Comparison of ENCODE assay signal across 1 cellular context in the genomic region with DNA sequence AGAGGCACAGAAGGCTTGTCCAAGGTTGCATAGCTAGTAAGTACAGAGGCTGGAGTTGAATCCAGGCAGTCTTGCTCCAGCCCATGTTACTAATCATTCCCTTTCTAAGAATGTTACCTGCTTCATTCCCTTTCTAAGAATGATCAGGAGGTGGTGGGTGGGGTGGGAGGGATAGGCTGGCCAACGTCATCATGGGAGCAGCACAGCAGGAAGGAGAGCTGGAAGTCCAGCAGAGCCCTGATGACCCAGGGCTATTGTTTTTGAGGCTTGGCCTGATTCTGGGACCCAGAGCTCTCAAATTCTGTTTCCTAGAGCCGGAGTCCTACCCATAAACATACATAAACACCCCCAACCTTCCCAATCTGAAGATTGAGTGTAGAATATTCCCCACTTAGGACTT.
A peak's percentile ranks its signal among the peaks of the same experiment; 100 is the strongest.
TF ChIP-seq lines count a peak whose summit lies in the region.

No MANE protein-coding gene starts in this region.

TF ChIP-seq in K562, 482 proteins besides CTCF, POLR2A, EP300 and RAD21 (continued from another document):
- TF ChIP-seq, protein P1, sequence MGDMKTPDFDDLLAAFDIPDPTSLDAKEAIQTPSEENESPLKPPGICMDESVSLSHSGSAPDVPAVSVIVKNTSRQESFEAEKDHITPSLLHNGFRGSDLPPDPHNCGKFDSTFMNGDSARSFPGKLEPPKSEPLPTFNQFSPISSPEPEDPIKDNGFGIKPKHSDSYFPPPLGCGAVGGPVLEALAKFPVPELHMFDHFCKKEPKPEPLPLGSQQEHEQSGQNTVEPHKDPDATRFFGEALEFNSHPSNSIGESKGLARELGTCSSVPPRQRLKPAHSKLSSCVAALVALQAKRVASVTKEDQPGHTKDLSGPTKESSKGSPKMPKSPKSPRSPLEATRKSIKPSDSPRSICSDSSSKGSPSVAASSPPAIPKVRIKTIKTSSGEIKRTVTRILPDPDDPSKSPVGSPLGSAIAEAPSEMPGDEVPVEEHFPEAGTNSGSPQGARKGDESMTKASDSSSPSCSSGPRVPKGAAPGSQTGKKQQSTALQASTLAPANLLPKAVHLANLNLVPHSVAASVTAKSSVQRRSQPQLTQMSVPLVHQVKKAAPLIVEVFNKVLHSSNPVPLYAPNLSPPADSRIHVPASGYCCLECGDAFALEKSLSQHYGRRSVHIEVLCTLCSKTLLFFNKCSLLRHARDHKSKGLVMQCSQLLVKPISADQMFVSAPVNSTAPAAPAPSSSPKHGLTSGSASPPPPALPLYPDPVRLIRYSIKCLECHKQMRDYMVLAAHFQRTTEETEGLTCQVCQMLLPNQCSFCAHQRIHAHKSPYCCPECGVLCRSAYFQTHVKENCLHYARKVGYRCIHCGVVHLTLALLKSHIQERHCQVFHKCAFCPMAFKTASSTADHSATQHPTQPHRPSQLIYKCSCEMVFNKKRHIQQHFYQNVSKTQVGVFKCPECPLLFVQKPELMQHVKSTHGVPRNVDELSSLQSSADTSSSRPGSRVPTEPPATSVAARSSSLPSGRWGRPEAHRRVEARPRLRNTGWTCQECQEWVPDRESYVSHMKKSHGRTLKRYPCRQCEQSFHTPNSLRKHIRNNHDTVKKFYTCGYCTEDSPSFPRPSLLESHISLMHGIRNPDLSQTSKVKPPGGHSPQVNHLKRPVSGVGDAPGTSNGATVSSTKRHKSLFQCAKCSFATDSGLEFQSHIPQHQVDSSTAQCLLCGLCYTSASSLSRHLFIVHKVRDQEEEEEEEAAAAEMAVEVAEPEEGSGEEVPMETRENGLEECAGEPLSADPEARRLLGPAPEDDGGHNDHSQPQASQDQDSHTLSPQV (IDR thresholded peaks at IDR 0.05): 0 out of 2 replicates have a peak, but pooled peaks have one; percentile 23
- no peak for TF ChIP-seq ATF1 (CRISPR knock-in tag; IDR thresholded peaks at IDR 0.05)
- peak; percentile 20; the same call in 1 of the 2 replicates for TF ChIP-seq ATF1 (tag; IDR thresholded peaks at IDR 0.05)
